In the genomic region with DNA sequence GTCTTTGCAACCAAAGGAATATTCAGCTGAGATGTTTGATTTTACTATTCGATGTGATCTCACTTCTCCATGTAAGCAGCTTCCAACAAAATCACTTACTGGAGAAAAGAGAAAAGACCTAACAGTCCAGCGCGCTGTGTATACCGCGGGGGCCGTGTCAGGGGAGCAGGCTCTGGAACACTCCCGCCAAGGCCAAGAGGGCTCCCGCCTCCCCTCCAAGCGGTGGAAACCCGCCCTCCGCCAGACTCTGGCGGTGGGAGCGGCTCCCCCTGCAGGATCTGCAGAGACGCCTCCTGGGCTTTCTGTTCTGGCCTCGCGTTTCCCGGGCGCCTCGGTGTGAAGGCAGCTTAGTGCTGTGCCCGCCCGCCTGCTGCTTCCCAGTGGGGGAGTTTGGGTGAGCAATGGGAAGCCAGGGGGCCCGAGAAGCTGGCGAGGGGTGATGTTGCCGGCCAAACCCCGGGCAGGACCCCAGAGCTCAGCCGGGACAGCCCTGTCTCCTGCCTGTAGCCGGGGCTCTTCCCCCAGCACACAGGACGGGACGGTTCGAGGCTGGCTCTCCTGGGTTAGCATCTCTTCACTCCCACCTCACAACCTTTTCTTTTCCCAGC, we compare ENCODE assay signal across 8 cellular contexts. TPM values are rescaled to one million over a fixed set of nuclear protein-coding genes. Genes with fewer than 3 reads are reported as not detected.
DNase-seq lines count a peak whose midpoint lies in the region; ATAC-seq, FAIRE-seq and TF ChIP-seq lines count a peak whose summit lies in the region.

No MANE protein-coding gene starts in this region.

- DNase-seq in AG20443 (ENCODE audit: low spot score): peak; percentile 93
- peak; percentile 55 for DNase-seq in NCI-H2171 treated with DMSO at 0.1 percent for 48 hours (lab: John Stamatoyannopoulos, UW)
- peak; percentile 26 for DNase-seq in activated CD4-positive, CD25-positive, alpha-beta regulatory T cell treated with anti-CD3 and anti-CD28 coated beads, Interleukin-2, amount 50 U/mL, for 16 hours (ENCODE audit: low read depth, low spot score)
- DNase-seq in cardiac fibroblast (ENCODE audit: low read depth in 2 of 2): peak; percentile 72 to 80
- DNase-seq in keratinocyte (ENCODE audit: low read depth, low spot score): no peak
- peak; percentile 37 to 60 (median 42) for DNase-seq in stimulated activated CD4-positive, alpha-beta T cell treated with anti-CD3 and anti-CD28 coated beads, Interleukin-12 subunit alpha, Interleukin-12 subunit beta, amount 100 ng/mL, for 48 hours (ENCODE audit: low read depth in 2 of 3, low spot score in 1 of 3)

- no peak overlapping the region for H3K9ac ChIP-seq in keratinocyte (ENCODE audit: control insufficient read depth, extremely low read depth, insufficient read depth, low read length)

- H3K4me3 ChIP-seq in cardiac fibroblast (replicated peaks in 1 of 2; ENCODE audit: low read depth in 2 of 2, low read length in 2 of 2) (peak overlapping the region; percentile 28 to 37), keratinocyte (ENCODE audit: control insufficient read depth in 2 of 3, extremely low read depth in 1 of 3, insufficient read depth in 2 of 3, low read depth in 1 of 3, low read length in 3 of 3) (peak overlapping the region in 1 of 3 experiments; percentile 45)

- ATAC-seq in GM21529 (IDR thresholded peaks at IDR 0.05; ENCODE audit: unreplicated experiment): peak; percentile 72
- no peak for ATAC-seq in HG02870 (IDR thresholded peaks at IDR 0.05; ENCODE audit: unreplicated experiment)

- peak overlapping the region; percentile 78 for H2AFZ ChIP-seq in keratinocyte (ENCODE audit: control insufficient read depth, low read length)

- dilution Hi-C loops in keratinocyte (cut with MboI; ENCODE audit: extremely low pct_ligation_motif_present, low sequenced_read_pairs): no loop called here

- no peaks in the 10 kb centered on the region for H3K36me3 ChIP-seq in keratinocyte (ENCODE audit: control insufficient read depth in 2 of 2, extremely low read depth in 1 of 2, insufficient read depth in 2 of 2, low read length in 2 of 2)

- no peaks in the 10 kb centered on the region for H3K9me1 ChIP-seq in keratinocyte (ENCODE audit: control insufficient read depth, extremely low read depth, insufficient read depth, low read length)

- H3K4me2 ChIP-seq in keratinocyte (ENCODE audit: control insufficient read depth, extremely low read depth, insufficient read depth, low read depth, low read length): peak overlapping the region; percentile 72

- TF ChIP-seq CTCF in cardiac fibroblast (IDR thresholded peaks at IDR 0.05; ENCODE audit: low read depth, low read length) (peak; percentile 84), keratinocyte (optimal IDR thresholded peaks at IDR 0.05 in 1 of 3, IDR thresholded peaks at IDR 0.05 in 1 of 3, conservative IDR thresholded peaks at IDR 0.05 in 1 of 3; ENCODE audit: extremely low read depth in 1 of 3, insufficient read depth in 2 of 3, low read length in 3 of 3) (peak; percentile 59 to 80 (median 67))

- H3K27me3 ChIP-seq in keratinocyte (ENCODE audit: control insufficient read depth, extremely low read depth, insufficient read depth, low read length): peaks cover 17% of the 10 kb centered on the region

- H4K20me1 ChIP-seq in keratinocyte (ENCODE audit: control insufficient read depth, extremely low read depth, insufficient read depth, low read length): no peaks in the 10 kb centered on the region

- H3K9me3 ChIP-seq in keratinocyte (ENCODE audit: control insufficient read depth, low read depth, low read length): no peaks in the 10 kb centered on the region

- no peaks in the 10 kb centered on the region for H3K79me2 ChIP-seq in keratinocyte (ENCODE audit: control insufficient read depth, insufficient read depth, low read length)

- H3K4me1 ChIP-seq in keratinocyte (ENCODE audit: control insufficient read depth, extremely low read depth, insufficient read depth, low read length): peaks cover 17% of the 10 kb centered on the region

- H3K27ac ChIP-seq in keratinocyte (ENCODE audit: control insufficient read depth, insufficient read depth, low read length): no peak overlapping the region

- no peak for FAIRE-seq in keratinocyte (lab: Jason Lieb, UNC)

RNA-seq across cellular contexts. Expression of a gene that starts 36.3 kb away (rescaled TPM):
- polyA plus RNA-seq in keratinocyte: 1.1 to 4.4 TPM (median 1.5 TPM) in 3 replicates
- 1.1 TPM for polyA plus RNA-seq in keratinocyte (2011; ENCODE audit: low read depth)
- 0.88 and 0.91 TPM in 2 replicates for polyA plus RNA-seq in keratinocyte (2011; cell fraction: cytosol; rRNA removed)
- 3.9 and 4.0 TPM in 2 replicates for polyA plus RNA-seq in keratinocyte (2011; cell fraction: nucleus; rRNA removed)
- polyA plus RNA-seq in keratinocyte (2012; ENCODE audit: low replicate concordance): 2.2 and 4.2 TPM in 2 replicates
- polyA minus RNA-seq in keratinocyte: 1.2 to 3.6 TPM (median 1.5 TPM) in 3 replicates
- 1.7 TPM for polyA minus RNA-seq in keratinocyte (2011; cell fraction: cytosol; rRNA and poly(A)+ RNA removed)
- 1.9 TPM in 2 replicates for polyA minus RNA-seq in keratinocyte (2011; cell fraction: nucleus; rRNA and poly(A)+ RNA removed)

RNA-seq across cellular contexts. Expression of a gene that starts 57.8 kb away (rescaled TPM):
- polyA plus RNA-seq in keratinocyte: 9.7 to 24.6 TPM (median 18.0 TPM) in 3 replicates
- 21.9 TPM for polyA plus RNA-seq in keratinocyte (2011; ENCODE audit: low read depth)
- polyA plus RNA-seq in keratinocyte (2011; cell fraction: cytosol; rRNA removed): 8.3 and 18.8 TPM in 2 replicates
- 10.8 and 11.0 TPM in 2 replicates for polyA plus RNA-seq in keratinocyte (2011; cell fraction: nucleus; rRNA removed)
- polyA plus RNA-seq in keratinocyte (2012; ENCODE audit: low replicate concordance): 15.5 and 21.8 TPM in 2 replicates
- polyA minus RNA-seq in keratinocyte: 2.1 to 16.1 TPM (median 12.2 TPM) in 3 replicates
- polyA minus RNA-seq in keratinocyte (2011; cell fraction: cytosol; rRNA and poly(A)+ RNA removed): 15.5 TPM
- polyA minus RNA-seq in keratinocyte (2011; cell fraction: nucleus; rRNA and poly(A)+ RNA removed): 6.5 and 8.7 TPM in 2 replicates
